Comparison of ENCODE assay signal across 15 cellular contexts in genomic region chr1:40361637-40362036, GRCh38. TPM values are rescaled to one million over a fixed set of nuclear protein-coding genes. Genes with fewer than 3 reads are reported as not detected.
A peak's percentile ranks its signal among the peaks of the same experiment; 100 is the strongest.
DNase-seq lines count a peak whose midpoint lies in the region; ATAC-seq and TF ChIP-seq lines count a peak whose summit lies in the region.
"Had no signal": no experiment of that assay in that cellular context is flagged by ENCODE, and none has a peak within 500 bp of the region (broad histone marks: within the 10 kb centered on the region; RNA-seq: fewer than 3 reads in every experiment).

No MANE protein-coding gene starts in this region.

- H4K12ac ChIP-seq in trophoblast cell (ENCODE audit: low read depth, low read length), result no peak overlapping the region

- no peak overlapping the region for H2BK5ac ChIP-seq in trophoblast cell (ENCODE audit: low read depth, low read length, poor library complexity)

- no peaks in the 10 kb centered on the region for H3K79me2 ChIP-seq in trophoblast cell (ENCODE audit: control insufficient read depth, insufficient read depth, low read length, poor library complexity)

- DNase-seq in CD14-positive monocyte (ENCODE audit: low spot score) (no peak), memory B cell (ENCODE audit: low spot score in 2 of 2) (no peak), trophoblast cell (no peak), mesenteric fat pad (ENCODE audit: low spot score) (no peak)
- DNase-seq: C1 segment of cervical spinal cord; Caco-2; CD4-positive, CD25-positive, alpha-beta regulatory T cell; CD8-positive, alpha-beta T cell; DMS153; DND-41; GOT3 had no signal

- no peak overlapping the region for H2BK120ac ChIP-seq in trophoblast cell (ENCODE audit: insufficient read depth, low read length, poor library complexity)

- ATAC-seq in memory B cell (ENCODE audit: low read depth), result no peak
- ATAC-seq in GM19351 (IDR thresholded peaks at IDR 0.05; ENCODE audit: unreplicated experiment), result no peak
- no peak for ATAC-seq in GM21367 (IDR thresholded peaks at IDR 0.05; ENCODE audit: unreplicated experiment)
- ATAC-seq: CD8-positive, alpha-beta T cell had no signal

- POLR2A ChIA-PET in HEK293 (lab: Yijun Ruan, JAX), result no interaction called here

- H3K27me3 ChIP-seq in trophoblast cell (ENCODE audit: insufficient read depth, low read length), result no peaks in the 10 kb centered on the region

- no peak overlapping the region for H3K18ac ChIP-seq in trophoblast cell (ENCODE audit: low read length)

- peak overlapping the region; percentile 29 for H3K9ac ChIP-seq in trophoblast cell (ENCODE audit: low read length)

- H4K91ac ChIP-seq in trophoblast cell (ENCODE audit: low read depth, low read length), result no peak overlapping the region

- no peak overlapping the region for H3K23ac ChIP-seq in trophoblast cell (ENCODE audit: low read length)

- H3K27ac Mint-ChIP-seq in CD14-positive monocyte (peak overlapping the region in 4 of 7 donors; percentile 16 to 76 (median 48)), memory B cell (peak overlapping the region; percentile 7)
- H3K27ac Mint-ChIP-seq: CD4-positive, CD25-positive, alpha-beta regulatory T cell; CD8-positive, alpha-beta T cell had no signal

- no CpG with 5 or more reads among the region's 4 CpGs for WGBS in trophoblast cell (ENCODE audit: extremely low coverage, insufficient coverage, insufficient read length)

- H3K4me3 ChIP-seq in HEK293 (ENCODE audit: low read depth, low read length) (no peak overlapping the region), trophoblast cell (ENCODE audit: low read depth, low read length) (no peak overlapping the region)
- H3K4me3 ChIP-seq: HAP-1 had no signal

- peaks cover 8 to 23% (median 14%) of the 10 kb centered on the region in 7 donors for H3K9me3 Mint-ChIP-seq in CD14-positive monocyte
- H3K9me3 Mint-ChIP-seq in memory B cell, result peaks cover 5% of the 10 kb centered on the region

- H3K36me3 ChIP-seq in HEK293 (ENCODE audit: control insufficient read depth in 2 of 2, insufficient read depth in 1 of 2, low read length in 2 of 2) (no peaks in the 10 kb centered on the region), trophoblast cell (ENCODE audit: control insufficient read depth in 1 of 2, insufficient read depth in 2 of 2, low read length in 2 of 2) (no peaks in the 10 kb centered on the region)
- H3K36me3 ChIP-seq: HAP-1 had no signal

- no peak overlapping the region for H3K4ac ChIP-seq in trophoblast cell (ENCODE audit: low read depth, low read length)

- CTCF ChIA-PET in HEK293 (lab: Yijun Ruan, JAX), result no interaction called here

- H3K36me3 Mint-ChIP-seq in CD14-positive monocyte, result peaks cover 56 to 66% of the 10 kb centered on the region in 2 donors
- peaks cover 10% of the 10 kb centered on the region for H3K36me3 Mint-ChIP-seq in memory B cell
- H3K36me3 Mint-ChIP-seq: CD4-positive, CD25-positive, alpha-beta regulatory T cell; CD8-positive, alpha-beta T cell had no signal

- no peaks in the 10 kb centered on the region for H3K79me1 ChIP-seq in trophoblast cell (ENCODE audit: low read length)

- intact Hi-C loops in CD14-positive monocyte (cut with micrococcal nuclease), result no loop called here

- no peak overlapping the region for H3K4me2 ChIP-seq in trophoblast cell (ENCODE audit: low read length)

- H2AK5ac ChIP-seq in trophoblast cell (ENCODE audit: low read length), result no peak overlapping the region

- H3K4me1 Mint-ChIP-seq in CD14-positive monocyte, result peaks cover 36% of the 10 kb centered on the region
- peaks cover 24% of the 10 kb centered on the region for H3K4me1 Mint-ChIP-seq in memory B cell

- TF ChIP-seq CTCF in CD14-positive monocyte (IDR thresholded peaks at IDR 0.05), result no peak
- no peak for TF ChIP-seq CTCF in HEK293 (tag by site-specific recombination; IDR thresholded peaks at IDR 0.05)

- no peak overlapping the region for H4K8ac ChIP-seq in trophoblast cell (ENCODE audit: low read depth, low read length)

- H3K27me3 Mint-ChIP-seq in CD14-positive monocyte (ENCODE audit: low read depth in 3 of 3) (peaks cover 0 to 4% (median 3%) of the 10 kb centered on the region in 3 donors), memory B cell (no peaks in the 10 kb centered on the region)

- no peak overlapping the region for H3K4me3 Mint-ChIP-seq in CD14-positive monocyte
- H3K4me3 Mint-ChIP-seq in memory B cell, result no peak overlapping the region
- H3K4me3 Mint-ChIP-seq: CD4-positive, CD25-positive, alpha-beta regulatory T cell; CD8-positive, alpha-beta T cell had no signal

- no peak overlapping the region for H2BK12ac ChIP-seq in trophoblast cell (ENCODE audit: low read length)

- H3K9me3 ChIP-seq in HEK293 (ENCODE audit: control insufficient read depth, insufficient read depth, low read depth, low read length) (no peaks in the 10 kb centered on the region), trophoblast cell (ENCODE audit: insufficient read depth, low read depth, low read length) (no peaks in the 10 kb centered on the region)
- H3K9me3 ChIP-seq: Caco-2 had no signal

- H3K27ac ChIP-seq in HEK293 (ENCODE audit: extremely low read depth, low read depth, low read length) (no peak overlapping the region), trophoblast cell (ENCODE audit: low read depth, low read length) (no peak overlapping the region)

- H2AFZ ChIP-seq in trophoblast cell (ENCODE audit: insufficient read depth, low read length, poor library complexity), result no peak overlapping the region

- no peak overlapping the region for H3K14ac ChIP-seq in trophoblast cell (ENCODE audit: low read length)

- H3K4me1 ChIP-seq in HEK293 (ENCODE audit: control insufficient read depth, insufficient read depth, low read length) (no peaks in the 10 kb centered on the region), trophoblast cell (ENCODE audit: control insufficient read depth in 1 of 2, insufficient read depth in 2 of 2, low read length in 2 of 2) (no peaks in the 10 kb centered on the region)
- H3K4me1 ChIP-seq: Caco-2, HAP-1 had no signal

TF ChIP-seq in HEK293, 187 proteins besides CTCF, POLR2A, EP300 and RAD21:
- TF ChIP-seq SCRT2 (tag by site-specific recombination; IDR thresholded peaks at IDR 0.05) (peak; percentile 87), ZFP41 (tag by site-specific recombination; IDR thresholded peaks at IDR 0.05; ENCODE audit: borderline replicate concordance) (no peak), SCRT1 (tag by site-specific recombination; IDR thresholded peaks at IDR 0.05; ENCODE audit: borderline replicate concordance) (peak; percentile 64; the same call in 1 of the 2 replicates), BCL6B (tag by site-specific recombination; IDR thresholded peaks at IDR 0.05) (no peak), ZNF214 (tag by site-specific recombination; IDR thresholded peaks at IDR 0.05; ENCODE audit: borderline replicate concordance) (no peak)

RNA-seq across cellular contexts. Expression of gene SMAP2, which starts 11.9 kb away (rescaled TPM):
- polyA plus RNA-seq in CD14-positive monocyte, result 100 to 1,000 TPM; 359 to 382 TPM
- 9.8 and 10.1 TPM in 2 replicates for polyA plus RNA-seq in trophoblast cell (2013)
- 69.7 TPM for total RNA-seq in mesenteric fat pad

RNA-seq across cellular contexts. Expression of gene COL9A2, which starts 44.6 kb away (rescaled TPM):
- polyA plus RNA-seq in CD14-positive monocyte, result 1 to 10 TPM; 2.0 to 2.6 TPM
- polyA plus RNA-seq in trophoblast cell (2013), result 18.1 and 20.5 TPM in 2 replicates
- total RNA-seq in mesenteric fat pad, result 0.48 TPM
